In the genomic region with DNA sequence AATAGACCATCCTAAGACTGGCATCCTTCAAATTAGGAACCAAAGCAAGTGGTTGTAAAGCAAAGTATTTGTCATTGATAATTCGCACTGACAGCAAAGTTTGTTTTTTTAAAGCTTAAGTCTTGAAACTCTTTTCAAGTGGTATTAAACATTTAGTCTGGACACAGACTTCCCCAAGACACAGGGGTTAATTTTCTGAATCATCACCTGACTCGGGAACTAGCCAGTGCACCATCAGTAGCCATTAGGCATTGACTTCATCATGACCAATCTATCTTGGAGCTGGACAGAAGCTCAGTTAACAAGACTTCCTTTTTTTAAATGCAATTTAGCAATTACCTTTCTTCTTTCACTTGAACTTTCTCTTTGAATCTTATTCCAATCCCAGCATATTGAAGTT, we compare ENCODE assay signal across 22 cellular contexts.
DNase-seq lines count a peak whose midpoint lies in the region; ATAC-seq, FAIRE-seq and TF ChIP-seq lines count a peak whose summit lies in the region.
"Had no signal": no experiment of that assay in that cellular context is flagged by ENCODE, and none has a peak within 500 bp of the region (broad histone marks: within the 10 kb centered on the region; RNA-seq: fewer than 3 reads in every experiment).

No MANE protein-coding gene starts in this region.

- H3K4me1 Mint-ChIP-seq in astrocyte (ENCODE audit: low read depth, unreplicated experiment): peaks cover 73% of the 10 kb centered on the region
- no peaks in the 10 kb centered on the region for H3K4me1 Mint-ChIP-seq in naive thymus-derived CD4-positive, alpha-beta T cell

- no peaks in the 10 kb centered on the region for H4K20me1 ChIP-seq in astrocyte (ENCODE audit: insufficient read depth, low read length)

- H3K27ac ChIP-seq in heart right ventricle: peak overlapping the region in 9 of 10 donors; percentile 30 to 80 (median 60)
- peak overlapping the region; percentile 64 for H3K27ac ChIP-seq in astrocyte (ENCODE audit: low read depth, low read length)
- peak overlapping the region; percentile 45 for H3K27ac ChIP-seq in subcutaneous abdominal adipose tissue (ENCODE audit: low read depth, low read length)
- no peak overlapping the region for H3K27ac ChIP-seq in kidney (ENCODE audit: low read depth in 2 of 2, low read length in 2 of 2)
- no peak overlapping the region for H3K27ac ChIP-seq in naive thymus-derived CD4-positive, alpha-beta T cell (ENCODE audit: low read depth, low read length)
- H3K27ac ChIP-seq: C4-2B, gastrocnemius medialis, ovary, PC-9 had no signal

- H3K4me3 Mint-ChIP-seq in astrocyte (ENCODE audit: unreplicated experiment): no peak overlapping the region
- H3K4me3 Mint-ChIP-seq in naive thymus-derived CD4-positive, alpha-beta T cell: no peak overlapping the region

- no peak for DNase-seq in heart right ventricle
- DNase-seq in Right ventricle myocardium superior: no peak
- DNase-seq in astrocyte (ENCODE audit: low read depth): peak; percentile 83
- DNase-seq in kidney tubule cell (ENCODE audit: low spot score): peak; percentile 57
- no peak for DNase-seq in kidney
- no peak for DNase-seq in naive thymus-derived CD4-positive, alpha-beta T cell
- DNase-seq in sciatic nerve (ENCODE audit: low spot score): no peak
- DNase-seq: activated CD4-positive, CD25-positive, alpha-beta regulatory T cell treated with anti-CD3 and anti-CD28 coated beads, Interleukin-2, amount 50 U/mL, for 72 hours; gastrocnemius medialis; NCI-H82; ovary; PC-9; stimulated activated CD4-positive, alpha-beta T cell treated with anti-CD3 and anti-CD28 coated beads, Interleukin-4, amount 100 ng/mL, for 24 hours; substantia nigra had no signal

- CTCF ChIA-PET in naive thymus-derived CD4-positive, alpha-beta T cell (lab: Charles Lee): interaction anchor here (1.4 kb wide), 1 partner anchor 573 kb away, joined by 3 read pairs; no protein-coding TSS in a partner anchor

- ATAC-seq in heart right ventricle (no peak), Right ventricle myocardium superior (ENCODE audit: poor library complexity) (no peak), sciatic nerve (no peak)
- no peak for ATAC-seq in naive thymus-derived CD4-positive, alpha-beta T cell
- ATAC-seq: gastrocnemius medialis had no signal

- POLR2A ChIA-PET in naive thymus-derived CD4-positive, alpha-beta T cell (lab: Charles Lee): no interaction called here

- no peak overlapping the region for H2AFZ ChIP-seq in astrocyte (ENCODE audit: low read depth, low read length)
- H2AFZ ChIP-seq: PC-9 had no signal

- H3K4me3 ChIP-seq in heart right ventricle: no peak overlapping the region
- no peak overlapping the region for H3K4me3 ChIP-seq in astrocyte (ENCODE audit: insufficient read depth, low read depth, low read length)
- no peak overlapping the region for H3K4me3 ChIP-seq in subcutaneous abdominal adipose tissue (ENCODE audit: low read depth in 1 of 5, low read length in 5 of 5)
- H3K4me3 ChIP-seq in kidney (ENCODE audit: low read length in 2 of 2): no peak overlapping the region
- H3K4me3 ChIP-seq in naive thymus-derived CD4-positive, alpha-beta T cell (ENCODE audit: low read length): no peak overlapping the region
- H3K4me3 ChIP-seq: gastrocnemius medialis, HAP-1, ovary, PC-9, skin epidermis had no signal

- H3K79me2 ChIP-seq in astrocyte (ENCODE audit: insufficient read depth, low read length): no peaks in the 10 kb centered on the region

- FAIRE-seq in astrocyte (lab: Jason Lieb, UNC) (no peak), kidney (lab: Jason Lieb, UNC) (no peak)
- FAIRE-seq: bronchial epithelial cell, G401.6, urothelium cell line had no signal

- no peaks in the 10 kb centered on the region for H3K36me3 ChIP-seq in heart right ventricle
- no peaks in the 10 kb centered on the region for H3K36me3 ChIP-seq in astrocyte (ENCODE audit: insufficient read depth, low read length)
- H3K36me3 ChIP-seq in subcutaneous abdominal adipose tissue (ENCODE audit: control insufficient read depth in 5 of 5, insufficient read depth in 5 of 5, low read length in 5 of 5): no peaks in the 10 kb centered on the region
- no peaks in the 10 kb centered on the region for H3K36me3 ChIP-seq in kidney (ENCODE audit: control insufficient read depth in 1 of 2, insufficient read depth in 2 of 2, low read length in 2 of 2)
- H3K36me3 ChIP-seq in naive thymus-derived CD4-positive, alpha-beta T cell (ENCODE audit: control insufficient read depth in 2 of 3, insufficient read depth in 3 of 3, low read length in 3 of 3): no peaks in the 10 kb centered on the region
- H3K36me3 ChIP-seq: gastrocnemius medialis, HAP-1, ovary had no signal

- H3K27ac Mint-ChIP-seq in astrocyte (ENCODE audit: unreplicated experiment): peak overlapping the region; percentile 99
- H3K27ac Mint-ChIP-seq in naive thymus-derived CD4-positive, alpha-beta T cell: no peak overlapping the region
- H3K27ac Mint-ChIP-seq: activated naive CD4-positive, alpha-beta T cell treated with anti-CD3 and anti-CD28 coated beads, Interleukin-2, amount 50 U/mL, for 72 hours had no signal

- intact Hi-C loops in heart right ventricle (cut with DNase I) (loop anchor here in 4 of 10 donors (10.0 kb wide), 3 partner anchors 130 to 150 kb away; no protein-coding TSS in a partner anchor), Right ventricle myocardium superior (cut with DNase I) (no loop called here), kidney (cut with DNase I) (no loop called here), sciatic nerve (cut with DNase I) (no loop called here)
- intact Hi-C loops in naive thymus-derived CD4-positive, alpha-beta T cell (cut with micrococcal nuclease): no loop called here

- H3K4me2 ChIP-seq in astrocyte (ENCODE audit: low read length): peak overlapping the region; percentile 21
- H3K4me2 ChIP-seq: PC-9 had no signal

- H3K27me3 Mint-ChIP-seq in astrocyte (ENCODE audit: low read depth, unreplicated experiment): no peaks in the 10 kb centered on the region
- peaks cover under 1 to 14% (median 7%) of the 10 kb centered on the region in 5 donors for H3K27me3 Mint-ChIP-seq in naive thymus-derived CD4-positive, alpha-beta T cell

- peak overlapping the region; percentile 17 for H3K9ac ChIP-seq in astrocyte (ENCODE audit: low read length)
- H3K9ac ChIP-seq in subcutaneous abdominal adipose tissue (ENCODE audit: low read length in 5 of 5): no peak overlapping the region
- no peak overlapping the region for H3K9ac ChIP-seq in kidney (ENCODE audit: low read length in 2 of 2)

- TF ChIP-seq CTCF in heart right ventricle (IDR thresholded peaks at IDR 0.05): no peak
- no peak for TF ChIP-seq CTCF in astrocyte (IDR thresholded peaks at IDR 0.05; ENCODE audit: insufficient read depth, low read depth, low read length)
- no peak for TF ChIP-seq CTCF in kidney (IDR thresholded peaks at IDR 0.05; ENCODE audit: borderline replicate concordance, extremely low read depth, insufficient read depth)

- H3K27me3 ChIP-seq in heart right ventricle: peaks cover 0 to 6% (median 0%) of the 10 kb centered on the region in 7 donors
- H3K27me3 ChIP-seq in astrocyte (ENCODE audit: insufficient read depth, low read length): no peaks in the 10 kb centered on the region
- no peaks in the 10 kb centered on the region for H3K27me3 ChIP-seq in subcutaneous abdominal adipose tissue (ENCODE audit: control insufficient read depth in 5 of 5, insufficient read depth in 4 of 5, low read length in 5 of 5)
- H3K27me3 ChIP-seq in naive thymus-derived CD4-positive, alpha-beta T cell (ENCODE audit: control insufficient read depth in 2 of 2, insufficient read depth in 2 of 2, low read length in 2 of 2): no peaks in the 10 kb centered on the region
- H3K27me3 ChIP-seq: gastrocnemius medialis, ovary had no signal

- peaks cover 0 to 39% (median 18%) of the 10 kb centered on the region in 9 donors for H3K4me1 ChIP-seq in heart right ventricle
- H3K4me1 ChIP-seq in astrocyte (ENCODE audit: insufficient read depth, low read length): peaks cover 38% of the 10 kb centered on the region
- H3K4me1 ChIP-seq in subcutaneous abdominal adipose tissue (ENCODE audit: control insufficient read depth in 5 of 5, insufficient read depth in 5 of 5, low read length in 5 of 5): peaks cover 2 to 41% (median 30%) of the 10 kb centered on the region in 5 donors
- H3K4me1 ChIP-seq in kidney (ENCODE audit: control insufficient read depth in 1 of 2, insufficient read depth in 1 of 2, low read depth in 1 of 2, low read length in 2 of 2): no peaks in the 10 kb centered on the region
- H3K4me1 ChIP-seq in naive thymus-derived CD4-positive, alpha-beta T cell (ENCODE audit: control insufficient read depth in 2 of 2, insufficient read depth in 2 of 2, low read length in 2 of 2): no peaks in the 10 kb centered on the region
- H3K4me1 ChIP-seq: gastrocnemius medialis, HAP-1 had no signal

- WGBS in heart right ventricle, 2 donors: 74 to 76% methylated on average over 2 of the region's 2 CpGs

- H3K36me3 Mint-ChIP-seq in astrocyte (ENCODE audit: low read depth, unreplicated experiment): peaks cover 1% of the 10 kb centered on the region
- no peaks in the 10 kb centered on the region for H3K36me3 Mint-ChIP-seq in naive thymus-derived CD4-positive, alpha-beta T cell

- H3K9me3 ChIP-seq in heart right ventricle (peaks cover 0 to 4% (median 0%) of the 10 kb centered on the region in 11 donors), astrocyte (ENCODE audit: insufficient read depth, low read depth, low read length) (no peaks in the 10 kb centered on the region), subcutaneous abdominal adipose tissue (ENCODE audit: control insufficient read depth in 5 of 5, low read length in 5 of 5) (peaks cover 0 to 4% (median 0%) of the 10 kb centered on the region in 5 donors), kidney (ENCODE audit: control insufficient read depth in 1 of 2, low read length in 2 of 2) (no peaks in the 10 kb centered on the region)
- H3K9me3 ChIP-seq in naive thymus-derived CD4-positive, alpha-beta T cell (ENCODE audit: control insufficient read depth in 2 of 3, low read length in 3 of 3): no peaks in the 10 kb centered on the region
- H3K9me3 ChIP-seq: gastrocnemius medialis, HAP-1, ovary had no signal

- H3K9me3 Mint-ChIP-seq in astrocyte (ENCODE audit: unreplicated experiment): peaks cover 9% of the 10 kb centered on the region
- H3K9me3 Mint-ChIP-seq in naive thymus-derived CD4-positive, alpha-beta T cell: peaks cover 0 to 9% (median 0%) of the 10 kb centered on the region in 11 donors
- H3K9me3 Mint-ChIP-seq: activated naive CD4-positive, alpha-beta T cell treated with anti-CD3 and anti-CD28 coated beads, Interleukin-2, amount 50 U/mL, for 72 hours had no signal

Comparison
In these comparisons a context has a peak if more than half of its experiments do, and no peak if none do; other contexts are left out.
1. DNase-seq: peak in astrocyte (single experiment) and kidney tubule cell (single experiment); none in heart right ventricle (0 of 2), Right ventricle myocardium superior (single experiment), kidney (single experiment), naive thymus-derived CD4-positive, alpha-beta T cell (0 of 9) and sciatic nerve (single experiment).
2. H3K27ac ChIP-seq: peak in heart right ventricle (9 of 10), astrocyte (single experiment) and subcutaneous abdominal adipose tissue (single experiment); none in kidney (0 of 2) and naive thymus-derived CD4-positive, alpha-beta T cell (single experiment).